In the genomic region with DNA sequence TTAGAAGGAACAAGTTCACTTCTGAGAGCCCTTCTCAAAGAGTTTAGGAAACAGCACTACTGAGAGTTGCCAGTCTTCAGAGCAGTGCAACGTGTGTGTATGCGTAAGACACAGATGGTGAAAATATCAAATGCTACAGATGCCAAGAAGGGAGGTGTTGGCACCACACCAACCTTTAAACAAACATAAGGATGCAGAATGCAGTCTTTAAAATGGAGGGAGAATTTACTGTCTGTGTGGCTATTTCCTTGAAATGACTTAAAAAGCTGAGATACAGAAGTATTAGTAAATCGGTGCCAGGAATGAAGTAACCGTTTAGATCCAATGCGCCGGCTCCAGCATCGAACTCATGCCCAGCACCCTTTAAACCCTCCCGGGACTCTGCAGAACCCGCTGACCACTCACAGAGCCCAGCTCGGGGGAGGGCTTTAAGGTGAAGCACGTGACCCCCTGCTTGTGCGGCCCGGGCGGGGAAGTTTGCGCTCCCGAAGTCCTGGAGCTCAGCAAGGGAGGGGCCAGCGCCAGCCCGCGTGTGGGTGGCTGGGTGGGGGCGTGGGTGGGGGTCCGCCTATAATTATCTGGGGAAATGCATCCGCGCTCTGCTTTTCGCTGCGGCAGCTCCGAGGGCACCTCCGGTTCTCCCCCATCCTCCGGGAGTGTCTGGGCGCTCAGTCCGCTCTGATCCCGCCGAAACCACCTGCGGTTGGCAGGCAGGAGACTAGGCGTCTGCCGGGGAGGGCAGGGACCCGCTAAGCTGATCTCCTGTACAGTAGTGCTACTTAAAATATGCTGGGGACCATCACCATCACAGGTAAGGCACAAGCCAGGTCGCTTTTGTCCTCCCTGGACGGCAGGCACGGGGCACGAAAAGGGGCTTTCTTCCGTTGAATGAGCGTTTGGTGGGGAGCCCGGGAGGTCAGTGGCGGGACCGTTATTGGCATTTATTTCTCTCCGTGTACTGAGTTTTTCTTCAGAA, we compare ENCODE assay signal across 8 cellular contexts.
DNase-seq lines count a peak whose midpoint lies in the region; ATAC-seq and TF ChIP-seq lines count a peak whose summit lies in the region.

No MANE protein-coding gene starts in this region.

- H3K27ac Mint-ChIP-seq in naive thymus-derived CD4-positive, alpha-beta T cell = peak overlapping the region in 1 of 9 donors; percentile 73

- CTCF ChIA-PET in naive thymus-derived CD4-positive, alpha-beta T cell (lab: Charles Lee) = interaction anchor here (0.6 to 5.7 kb wide), 19 partner anchors 8 to 438 kb away, joined by 3 to 96 read pairs (median 4); partner anchors contain the start of gene RMND1

- no peaks in the 10 kb centered on the region for H3K9me3 ChIP-seq in MM.1S (replicated peaks; ENCODE audit: insufficient read depth, low read length)
- H3K9me3 ChIP-seq in fibroblast of lung (ENCODE audit: control insufficient read depth, insufficient read depth, low read depth, low read length) = no peaks in the 10 kb centered on the region
- no peaks in the 10 kb centered on the region for H3K9me3 ChIP-seq in naive thymus-derived CD4-positive, alpha-beta T cell (ENCODE audit: control insufficient read depth in 2 of 3, low read length in 3 of 3)

- H4K20me1 ChIP-seq in MM.1S (ENCODE audit: insufficient read depth, low read length) (no peaks in the 10 kb centered on the region), fibroblast of lung (ENCODE audit: control insufficient read depth, extremely low read depth, insufficient read depth, low read length) (no peaks in the 10 kb centered on the region)

- intact Hi-C loops in naive thymus-derived CD4-positive, alpha-beta T cell (cut with micrococcal nuclease) = loop anchor here in 1 of 2 donors (2.0 kb wide), 1 partner anchor 507 kb away; no protein-coding TSS in a partner anchor

- H3F3A ChIP-seq in MM.1S (ENCODE audit: insufficient read depth, low read length) = no peaks in the 10 kb centered on the region

- H3K9ac ChIP-seq in MM.1S (ENCODE audit: low read length) = no peak overlapping the region
- peak overlapping the region; percentile 66 for H3K9ac ChIP-seq in fibroblast of lung (ENCODE audit: insufficient read depth, low read length)

- no peaks in the 10 kb centered on the region for H3K36me3 ChIP-seq in MM.1S (replicated peaks; ENCODE audit: insufficient read depth, low read length)
- H3K36me3 ChIP-seq in fibroblast of lung (ENCODE audit: control insufficient read depth, insufficient read depth, low read length) = no peaks in the 10 kb centered on the region
- no peaks in the 10 kb centered on the region for H3K36me3 ChIP-seq in naive thymus-derived CD4-positive, alpha-beta T cell (ENCODE audit: control insufficient read depth in 2 of 3, insufficient read depth in 3 of 3, low read length in 3 of 3)

- no peak for TF ChIP-seq CTCF in MM.1S (IDR thresholded peaks at IDR 0.05; ENCODE audit: low read length)
- no peak for TF ChIP-seq CTCF in fibroblast of lung (conservative IDR thresholded peaks at IDR 0.05 in 1 of 2, IDR thresholded peaks at IDR 0.05 in 1 of 2; ENCODE audit: low read depth in 1 of 2, low read length in 2 of 2)

- peaks cover 9 to 27% (median 23%) of the 10 kb centered on the region in 7 donors for H3K4me1 Mint-ChIP-seq in naive thymus-derived CD4-positive, alpha-beta T cell

- peaks cover 0 to 3% (median 0%) of the 10 kb centered on the region in 11 donors for H3K9me3 Mint-ChIP-seq in naive thymus-derived CD4-positive, alpha-beta T cell

- POLR2A ChIA-PET in naive thymus-derived CD4-positive, alpha-beta T cell (lab: Charles Lee) = interaction anchor here (0.7 kb wide), 2 partner anchors 426 to 972 kb away, joined by 5 read pairs; no protein-coding TSS in a partner anchor

- H3K27me3 Mint-ChIP-seq in naive thymus-derived CD4-positive, alpha-beta T cell = peaks cover 25 to 65% (median 53%) of the 10 kb centered on the region in 5 donors

- H3K4me3 ChIP-seq in MM.1S (ENCODE audit: low read length) (peak overlapping the region; percentile 40; the same call in 1 of the 2 replicates), fibroblast of lung (replicated peaks in 1 of 4; ENCODE audit: control extremely low read depth in 1 of 4, insufficient read depth in 1 of 4, low read depth in 3 of 4, low read length in 4 of 4) (peak overlapping the region; percentile 77 to 92 (median 88))
- H3K4me3 ChIP-seq in naive thymus-derived CD4-positive, alpha-beta T cell (ENCODE audit: low read length) = peak overlapping the region; percentile 11

- peak; percentile 54 for DNase-seq in D341Med (ENCODE audit: low spot score)
- no peak for DNase-seq in MM.1S
- DNase-seq in activated CD8-positive, alpha-beta memory T cell treated with anti-CD3 and anti-CD28 coated beads for 24 hours = peak; percentile 59
- peak; percentile 71 to 87 for DNase-seq in fibroblast of lung (ENCODE audit: low read depth in 2 of 2)
- DNase-seq in naive thymus-derived CD4-positive, alpha-beta T cell = peak in 5 of 9 donors; percentile 2 to 29 (median 10)
- no peak for DNase-seq in NCI-H128 (lab: John Stamatoyannopoulos, UW; ENCODE audit: unreplicated experiment)

- H3K9me2 ChIP-seq in MM.1S (replicated peaks; ENCODE audit: insufficient read depth, low read length) = no peaks in the 10 kb centered on the region

- ATAC-seq in naive thymus-derived CD4-positive, alpha-beta T cell = peak; percentile 12
- ATAC-seq in HG02610 (IDR thresholded peaks at IDR 0.05; ENCODE audit: unreplicated experiment) (no peak), HG02852 (IDR thresholded peaks at IDR 0.05; ENCODE audit: unreplicated experiment) (no peak)

- H3K79me2 ChIP-seq in MM.1S (ENCODE audit: low read length) (no peaks in the 10 kb centered on the region), fibroblast of lung (ENCODE audit: control insufficient read depth, insufficient read depth, low read length) (peaks cover 13% of the 10 kb centered on the region)

- H3K27me3 ChIP-seq in MM.1S (replicated peaks; ENCODE audit: insufficient read depth, low read length) = no peaks in the 10 kb centered on the region
- no peaks in the 10 kb centered on the region for H3K27me3 ChIP-seq in fibroblast of lung (ENCODE audit: control insufficient read depth, insufficient read depth, low read length)
- H3K27me3 ChIP-seq in naive thymus-derived CD4-positive, alpha-beta T cell (ENCODE audit: control insufficient read depth in 2 of 2, insufficient read depth in 2 of 2, low read length in 2 of 2) = peaks cover 0 to 7% of the 10 kb centered on the region in 2 donors

- no peaks in the 10 kb centered on the region for H3K4me1 ChIP-seq in MM.1S (ENCODE audit: low read length)
- H3K4me1 ChIP-seq in fibroblast of lung (ENCODE audit: control insufficient read depth, extremely low read depth, insufficient read depth, low read length) = peaks cover 14% of the 10 kb centered on the region
- H3K4me1 ChIP-seq in naive thymus-derived CD4-positive, alpha-beta T cell (ENCODE audit: control insufficient read depth in 2 of 2, insufficient read depth in 2 of 2, low read length in 2 of 2) = peaks cover 11 to 12% of the 10 kb centered on the region in 2 donors

- H3K27ac ChIP-seq in MM.1S (ENCODE audit: low read length) (no peak overlapping the region), fibroblast of lung (ENCODE audit: insufficient read depth, low read length) (peak overlapping the region; percentile 80)
- H3K27ac ChIP-seq in naive thymus-derived CD4-positive, alpha-beta T cell (ENCODE audit: low read depth, low read length) = no peak overlapping the region

- peak overlapping the region; percentile 56 to 87 (median 82) for H3K4me3 Mint-ChIP-seq in naive thymus-derived CD4-positive, alpha-beta T cell

- H3K36me3 Mint-ChIP-seq in naive thymus-derived CD4-positive, alpha-beta T cell = no peaks in the 10 kb centered on the region

- H2AFZ ChIP-seq in MM.1S (ENCODE audit: low read length) (no peak overlapping the region), fibroblast of lung (ENCODE audit: low read length) (peak overlapping the region; percentile 75)

- H3K4me2 ChIP-seq in MM.1S (ENCODE audit: low read depth, low read length) = peak overlapping the region; percentile 57
- peak overlapping the region; percentile 97 for H3K4me2 ChIP-seq in fibroblast of lung (ENCODE audit: extremely low read depth, insufficient read depth, low read length)

Comparison
In these comparisons a context has a peak if more than half of its experiments do, and no peak if none do; other contexts are left out.
1. DNase-seq: peak in D341Med (single experiment), activated CD8-positive, alpha-beta memory T cell treated with anti-CD3 and anti-CD28 coated beads for 24 hours (single experiment), fibroblast of lung (2 of 2) and naive thymus-derived CD4-positive, alpha-beta T cell (5 of 9); none in MM.1S (single experiment) and NCI-H128 (single experiment).
2. H3K4me3 ChIP-seq: peak in every context shown above with its lines; median percentile 88 in fibroblast of lung; 40 in MM.1S; 11 in naive thymus-derived CD4-positive, alpha-beta T cell.